In genomic region chr9:113222482-113222841, GRCh38 we compare ENCODE assay signal across 8 cellular contexts. TPM values are rescaled to one million over a fixed set of nuclear protein-coding genes. Genes with fewer than 3 reads are reported as not detected.
A peak's percentile ranks its signal among the peaks of the same experiment; 100 is the strongest.
DNase-seq lines count a peak whose midpoint lies in the region; ATAC-seq and TF ChIP-seq lines count a peak whose summit lies in the region.

No MANE protein-coding gene starts in this region.

- H3K79me2 ChIP-seq in neural progenitor cell (ENCODE audit: low read depth): peaks cover 59% of the 10 kb centered on the region

- peaks cover 2% of the 10 kb centered on the region for H3K27me3 Mint-ChIP-seq in neural progenitor cell (ENCODE audit: insufficient read depth, low read depth)

- no peaks in the 10 kb centered on the region for H3K36me3 ChIP-seq in neural progenitor cell

- H3K27ac Mint-ChIP-seq in neural progenitor cell: peak overlapping the region; percentile 91

- peaks cover 16% of the 10 kb centered on the region for H3K4me1 ChIP-seq in neural progenitor cell

- no peak for ATAC-seq in GM18867 (IDR thresholded peaks at IDR 0.05; ENCODE audit: unreplicated experiment)

- H4K20me1 ChIP-seq in neural progenitor cell (ENCODE audit: low read depth): peaks cover 18% of the 10 kb centered on the region

- H3F3A ChIP-seq in neural progenitor cell (ENCODE audit: low read depth): no peaks in the 10 kb centered on the region

- peak overlapping the region; percentile 58 for H3K9ac ChIP-seq in neural progenitor cell

- peaks cover 1% of the 10 kb centered on the region for H3K36me3 Mint-ChIP-seq in neural progenitor cell

- no peaks in the 10 kb centered on the region for H3K27me3 ChIP-seq in dorsolateral prefrontal cortex
- no peaks in the 10 kb centered on the region for H3K27me3 ChIP-seq in neural progenitor cell

- peaks cover 24% of the 10 kb centered on the region for H3K4me1 Mint-ChIP-seq in neural progenitor cell

- H3K9me3 Mint-ChIP-seq in neural progenitor cell: no peaks in the 10 kb centered on the region

- peak overlapping the region; percentile 97 for H3K4me3 Mint-ChIP-seq in neural progenitor cell

- TF ChIP-seq CTCF in dorsolateral prefrontal cortex (IDR thresholded peaks at IDR 0.05 in 54 of 56, conservative IDR thresholded peaks at IDR 0.05 in 2 of 56; ENCODE audit: low read depth in 1 of 56, partially characterized antibody in 56 of 56) (no peak), neural progenitor cell (IDR thresholded peaks at IDR 0.05) (no peak)

- H3K4me3 ChIP-seq in dorsolateral prefrontal cortex (peak overlapping the region in 58 of 59 donors; percentile 61 to 99 (median 85)), neural progenitor cell (peak overlapping the region; percentile 82)

- H3K27ac ChIP-seq in dorsolateral prefrontal cortex: peak overlapping the region in 18 of 59 donors; percentile 15 to 96 (median 84)
- H3K27ac ChIP-seq in neural progenitor cell: no peak overlapping the region

- H3K4me2 ChIP-seq in neural progenitor cell: peak overlapping the region; percentile 96

- DNase-seq in GF-D8 (lab: John Stamatoyannopoulos, UW): peak; percentile 20
- DNase-seq in NCI-H526 treated with DMSO at 0.1 percent for 48 hours (lab: John Stamatoyannopoulos, UW): peak; percentile 13
- DNase-seq in dorsolateral prefrontal cortex: no peak
- DNase-seq in neural progenitor cell (ENCODE audit: low spot score): no peak
- DNase-seq in amygdala (lab: John Stamatoyannopoulos, UW): no peak
- no peak for DNase-seq in NCI-H1092 treated with DMSO at 0.1 percent for 48 hours (lab: John Stamatoyannopoulos, UW)
- DNase-seq in DMS114 treated with DMSO at 0.1 percent for 48 hours (lab: John Stamatoyannopoulos, UW; ENCODE audit: unreplicated experiment): no peak

- H2AFZ ChIP-seq in neural progenitor cell (replicated peaks): no peak overlapping the region

- no peaks in the 10 kb centered on the region for H3K9me3 ChIP-seq in neural progenitor cell (ENCODE audit: low read depth)

- intact Hi-C loops in dorsolateral prefrontal cortex (cut with DNase I): loop anchor here (5.0 to 10.0 kb wide), 5 partner anchors 55 to 298 kb away; partner anchors contain the start of genes C9orf43 (in 1 of the 2), POLE3 (in 1 of the 2) and ZFP37 (in 1 of the 2)

RNA-seq across cellular contexts. Expression of gene SLC31A1, which starts 1.1 kb away (rescaled TPM):
- total RNA-seq in dorsolateral prefrontal cortex (10 to 100 TPM in 119 of 120 experiments, 1 to 10 TPM in 1; 9.4 to 18.3 (median 13.9) TPM), neural progenitor cell (ENCODE audit: low replicate concordance) (22.1 and 26.0 TPM in 2 replicates)

RNA-seq across cellular contexts. Expression of gene FKBP15, which starts 1.4 kb away (rescaled TPM):
- total RNA-seq in dorsolateral prefrontal cortex (10 to 100 TPM; 23.3 to 39.3 (median 31.2) TPM), neural progenitor cell (ENCODE audit: low replicate concordance) (18.6 and 25.5 TPM in 2 replicates)

RNA-seq across cellular contexts. Expression of gene CDC26, which starts 52.9 kb away (rescaled TPM):
- total RNA-seq in dorsolateral prefrontal cortex: 10 to 100 TPM; 12.2 to 29.9 (median 18.8) TPM
- total RNA-seq in neural progenitor cell (ENCODE audit: low replicate concordance): 45.6 and 94.4 TPM in 2 replicates

RNA-seq across cellular contexts. Expression of gene PRPF4, which starts 53.0 kb away (rescaled TPM):
- total RNA-seq in dorsolateral prefrontal cortex (10 to 100 TPM; 10.2 to 24.7 (median 17.8) TPM), neural progenitor cell (ENCODE audit: low replicate concordance) (28.2 and 34.0 TPM in 2 replicates)

Comparison
In these comparisons a context has a peak if more than half of its experiments do, and no peak if none do; other contexts are left out.
1. DNase-seq: peak in GF-D8 (single experiment) and NCI-H526 treated with DMSO at 0.1 percent for 48 hours (single experiment); none in dorsolateral prefrontal cortex (0 of 10), neural progenitor cell (single experiment), amygdala (0 of 56), NCI-H1092 treated with DMSO at 0.1 percent for 48 hours (single experiment) and DMS114 treated with DMSO at 0.1 percent for 48 hours (single experiment).